ENCODE assay signal across 10 cellular contexts in genomic region chr20:23366384-23366783, GRCh38. TPM values are rescaled to one million over a fixed set of nuclear protein-coding genes. Genes with fewer than 3 reads are reported as not detected.
DNase-seq lines count a peak whose midpoint lies in the region; ATAC-seq, FAIRE-seq and TF ChIP-seq lines count a peak whose summit lies in the region.
"Had no signal": no experiment of that assay in that cellular context is flagged by ENCODE, and none has a peak within 500 bp of the region (broad histone marks: within the 10 kb centered on the region; RNA-seq: fewer than 3 reads in every experiment).

No MANE protein-coding gene starts in this region.

- H2AFZ ChIP-seq in GM12878 (ENCODE audit: control insufficient read depth, low read depth, low read length) (no peak overlapping the region), osteoblast (ENCODE audit: low read length) (no peak overlapping the region)

- DNase-seq in SIG-M5 treated with dmso at 0.1 percent for 504 hours (lab: John Stamatoyannopoulos, UW; ENCODE audit: unreplicated experiment) (peak; percentile 37), SIG-M5 (lab: John Stamatoyannopoulos, UW) (no peak), NB4 (ENCODE audit: low read depth) (no peak), GM12878 (ENCODE audit: low read depth, low spot score) (no peak), osteoblast (ENCODE audit: insufficient read length, low spot score, missing footprints) (no peak), SW 1271 (lab: John Stamatoyannopoulos, UW) (no peak)
- DNase-seq: activated gamma-delta T cell had no signal

- no peak for TF ChIP-seq POLR2A in NB4 (IDR thresholded peaks at IDR 0.05; ENCODE audit: extremely low read depth, insufficient read length)
- no peak for TF ChIP-seq POLR2A in GM12878 (IDR thresholded peaks at IDR 0.05; ENCODE audit: low read depth, low read length)

- H3K27me3 ChIP-seq in GM12878 (replicated peaks in 1 of 2; ENCODE audit: control insufficient read depth in 2 of 2, insufficient read depth in 2 of 2, low read length in 1 of 2) (no peaks in the 10 kb centered on the region), osteoblast (ENCODE audit: insufficient read depth, low read length) (no peaks in the 10 kb centered on the region)

- FAIRE-seq in GM12878 (lab: Jason Lieb, UNC), result peak; percentile 41
- FAIRE-seq: GM12892 had no signal

- peaks cover 53% of the 10 kb centered on the region for H3K79me2 ChIP-seq in GM12878 (ENCODE audit: control insufficient read depth, insufficient read depth, low read length)
- peaks cover 81% of the 10 kb centered on the region for H3K79me2 ChIP-seq in osteoblast (ENCODE audit: insufficient read depth, low read length)

- ATAC-seq in GM12878 (no peak), GM18909 (IDR thresholded peaks at IDR 0.05; ENCODE audit: poor library complexity, unreplicated experiment) (no peak), HG02970 (IDR thresholded peaks at IDR 0.05; ENCODE audit: low FRiP score, unreplicated experiment) (no peak)

- no peak for TF ChIP-seq RAD21 in GM12878 (IDR thresholded peaks at IDR 0.05; ENCODE audit: insufficient read depth, low read depth, low read length)

- intact Hi-C loops in GM12878 (cut with micrococcal nuclease; ENCODE audit: unreplicated experiment), result no loop called here

- WGBS in GM12878 (ENCODE audit: insufficient coverage, insufficient replicate concordance, low lambda C conversion rate, missing lambda C conversion rate), result 16% methylated on average over 1 of the region's 1 CpG

- peaks cover 16% of the 10 kb centered on the region for H3K4me1 ChIP-seq in GM12878 (ENCODE audit: control insufficient read depth, insufficient read depth, low read length)
- H3K4me1 ChIP-seq in osteoblast (ENCODE audit: insufficient read depth, low read length), result peaks cover 46% of the 10 kb centered on the region

- no TSS peak for BruUV-seq in GM12878 (replicated peaks; lab: Mats Ljungman, UMichigan)

- RAD21 ChIA-PET in GM12878 (lab: Charles Lee; ENCODE audit: unreplicated experiment), result interaction anchor here (1.2 to 1.8 kb wide), 3 partner anchors 8 to 55 kb away, joined by 4 to 12 read pairs (median 5); partner anchors contain the start of genes NAPB and NXT1

- H3K4me2 ChIP-seq in GM12878 (ENCODE audit: control insufficient read depth, insufficient read depth) (peak overlapping the region; percentile 66), osteoblast (ENCODE audit: insufficient read depth, low read length) (peak overlapping the region; percentile 19)

- H3K27ac ChIP-seq in GM12878 (ENCODE audit: control insufficient read depth, insufficient read depth) (no peak overlapping the region), osteoblast (ENCODE audit: low read depth, low read length) (no peak overlapping the region)

- peak overlapping the region; percentile 9 for H3K4me3 ChIP-seq in NB4 (ENCODE audit: low read depth, low read length)
- peak overlapping the region; percentile 18; the same call in 1 of the 2 replicates for H3K4me3 ChIP-seq in GM12878
- H3K4me3 ChIP-seq in osteoblast (ENCODE audit: insufficient read depth, low read length), result no peak overlapping the region

- H3K9me3 ChIP-seq in GM12878 (replicated peaks; ENCODE audit: control insufficient read depth, insufficient read depth, low read length) (no peaks in the 10 kb centered on the region), osteoblast (ENCODE audit: low read depth, low read length) (no peaks in the 10 kb centered on the region)

- H3K36me3 ChIP-seq in GM12878 (ENCODE audit: control insufficient read depth in 2 of 2, insufficient read depth in 2 of 2, low read length in 1 of 2) (peaks cover 9 to 22% of the 10 kb centered on the region in 2 experiments), osteoblast (ENCODE audit: insufficient read depth, low read length) (peaks cover 58% of the 10 kb centered on the region)

- CTCF ChIA-PET in GM12878 (lab: Yijun Ruan, JAX), result interaction anchor here (0.7 kb wide), 1 partner anchor 25 kb away, joined by 3 read pairs; no protein-coding TSS in a partner anchor

- H4K20me1 ChIP-seq in GM12878 (ENCODE audit: control insufficient read depth, insufficient read depth) (no peaks in the 10 kb centered on the region), osteoblast (ENCODE audit: insufficient read depth, low read length) (peaks cover 47% of the 10 kb centered on the region)

- TF ChIP-seq CTCF in NB4 (IDR thresholded peaks at IDR 0.05; ENCODE audit: low read depth, low read length) (no peak), GM12878 (IDR thresholded peaks at IDR 0.05 in 2 of 3, conservative IDR thresholded peaks at IDR 0.05 in 1 of 3; ENCODE audit: control insufficient read depth in 2 of 3, extremely low read depth in 1 of 3, insufficient read depth in 1 of 3, low read depth in 3 of 3, low read length in 3 of 3) (no peak), osteoblast (IDR thresholded peaks at IDR 0.05; ENCODE audit: extremely low read depth, low read depth, low read length) (no peak)

- in situ Hi-C loops in GM12878 (cut with MboI), result loop anchor here (25.0 kb wide), 2 partner anchors 1696 to 1896 kb away; partner anchors contain the start of gene ACSS1

- POLR2A ChIA-PET in GM12878 (lab: Charles Lee), result interaction anchor here (1.0 kb wide), 2 partner anchors 8 to 40 kb away, joined by 3 to 4 read pairs; no protein-coding TSS in a partner anchor

- SMC1A ChIA-PET in GM12878 (lab: Charles Lee; ENCODE audit: uncharacterized antibody, unreplicated experiment), result interaction anchor here (1.3 to 2.3 kb wide), 3 partner anchors 8 to 50 kb away, joined by 5 to 7 read pairs (median 6); no protein-coding TSS in a partner anchor

- no peak for TF ChIP-seq EP300 in GM12878 (IDR thresholded peaks at IDR 0.05; ENCODE audit: borderline replicate concordance in 1 of 2, control insufficient read depth in 1 of 2, low read depth in 2 of 2, low read length in 2 of 2)

- no peak overlapping the region for H3K9ac ChIP-seq in GM12878 (ENCODE audit: control insufficient read depth, insufficient read depth, low read length)

TF ChIP-seq in GM12878, 131 proteins besides CTCF, POLR2A, EP300 and RAD21 (continues in another document):
- TF ChIP-seq MEF2B (IDR thresholded peaks at IDR 0.05; ENCODE audit: partially characterized antibody, poor library complexity, severe bottlenecking), result peak; percentile 19

RNA-seq across cellular contexts. Expression of gene GZF1, which starts 4.4 kb away (rescaled TPM):
- 11.1 and 12.9 TPM in 2 replicates for total RNA-seq in GM12878 (2013; cell fraction: nucleolus; rRNA removed)
- total RNA-seq in GM12878 (2014; rRNA removed) (8.7 and 14.0 TPM in 2 replicates), GM12878 (2014; rRNA removed; fragmentation: Illumina TruSeq; extraction: Trizol) (7.8 and 9.9 TPM in 2 replicates), GM12878 (2021) (9.5 and 10.7 TPM in 2 replicates), osteoblast (13.0 and 14.5 TPM in 2 replicates)
- polyA plus RNA-seq in GM12878 (2011; ENCODE audit: low read depth), result 3.4 TPM
- polyA plus RNA-seq in GM12878 (2011; rRNA removed) (11.7 and 19.5 TPM in 2 replicates), GM12878 (2014; fragmentation: Illumina TruSeq; extraction: Trizol) (6.2 and 13.5 TPM in 2 replicates), GM12878 (2014; fragmentation: Nextera tagmentation; extraction: Ambion mirVana) (1 to 10 TPM; 2.2 to 2.4 TPM), GM12878 (2014; rRNA removed) (9.5 and 12.4 TPM in 2 replicates), GM12878 (2016; fragmentation: Nextera tagmentation; extraction: Ambion mirVana) (1 to 10 TPM; 6.9 to 7.1 TPM)
- polyA plus RNA-seq in GM12878 (2011; cell fraction: cytosol; rRNA removed), result 15.6 and 26.4 TPM in 2 replicates
- polyA plus RNA-seq in GM12878 (2011; cell fraction: nucleus; rRNA removed), result 37.0 and 40.5 TPM in 2 replicates
- polyA plus RNA-seq in GM12878 (2012), result 6.3 and 7.3 TPM in 2 replicates
- polyA minus RNA-seq in GM12878 (2011; rRNA and poly(A)+ RNA removed), result 38.7 and 58.2 TPM in 2 replicates
- polyA minus RNA-seq in GM12878 (2011; cell fraction: cytosol; rRNA and poly(A)+ RNA removed), result 14.8 TPM in 2 replicates
- polyA minus RNA-seq in GM12878 (2011; cell fraction: nucleus; rRNA and poly(A)+ RNA removed), result 31.4 and 51.2 TPM in 2 replicates

RNA-seq across cellular contexts. Expression of gene NXT1, which starts 15.8 kb away (rescaled TPM):
- 7.8 and 8.3 TPM in 2 replicates for total RNA-seq in GM12878 (2013; cell fraction: nucleolus; rRNA removed)
- total RNA-seq in GM12878 (2014; rRNA removed), result 61.5 and 65.2 TPM in 2 replicates
- total RNA-seq in GM12878 (2014; rRNA removed; fragmentation: Illumina TruSeq; extraction: Trizol), result 32.1 and 36.3 TPM in 2 replicates
- 34.4 and 36.9 TPM in 2 replicates for total RNA-seq in GM12878 (2021)
- polyA plus RNA-seq in GM12878 (2011; ENCODE audit: low read depth), result 20.4 TPM
- 38.5 and 50.0 TPM in 2 replicates for polyA plus RNA-seq in GM12878 (2011; rRNA removed)
- 60.6 and 64.5 TPM in 2 replicates for polyA plus RNA-seq in GM12878 (2011; cell fraction: cytosol; rRNA removed)
- polyA plus RNA-seq in GM12878 (2011; cell fraction: nucleus; rRNA removed), result 23.1 and 30.6 TPM in 2 replicates
- 26.5 and 27.2 TPM in 2 replicates for polyA plus RNA-seq in GM12878 (2012)
- 37.9 and 42.6 TPM in 2 replicates for polyA plus RNA-seq in GM12878 (2014; fragmentation: Illumina TruSeq; extraction: Trizol)
- 10 to 100 TPM; 10.2 to 24.2 TPM for polyA plus RNA-seq in GM12878 (2014; fragmentation: Nextera tagmentation; extraction: Ambion mirVana)
- polyA plus RNA-seq in GM12878 (2014; rRNA removed), result 59.4 and 62.1 TPM in 2 replicates
- polyA plus RNA-seq in GM12878 (2016; fragmentation: Nextera tagmentation; extraction: Ambion mirVana), result 10 to 100 TPM; 59.3 to 66.7 TPM
- polyA minus RNA-seq in GM12878 (2011; rRNA and poly(A)+ RNA removed), result 26.6 and 35.4 TPM in 2 replicates
- polyA minus RNA-seq in GM12878 (2011; cell fraction: cytosol; rRNA and poly(A)+ RNA removed), result 10.2 and 11.1 TPM in 2 replicates
- polyA minus RNA-seq in GM12878 (2011; cell fraction: nucleus; rRNA and poly(A)+ RNA removed), result 8.5 and 14.0 TPM in 2 replicates
- 12.7 and 18.5 TPM in 2 replicates for total RNA-seq in osteoblast

RNA-seq across cellular contexts. Expression of gene NAPB, which starts 54.9 kb away (rescaled TPM):
- total RNA-seq in GM12878 (2013; cell fraction: nucleolus; rRNA removed), result 84.8 and 86.2 TPM in 2 replicates
- total RNA-seq in GM12878 (2014; rRNA removed), result 7.2 and 8.8 TPM in 2 replicates
- 7.1 and 8.6 TPM in 2 replicates for total RNA-seq in GM12878 (2014; rRNA removed; fragmentation: Illumina TruSeq; extraction: Trizol)
- 6.6 and 8.5 TPM in 2 replicates for total RNA-seq in GM12878 (2021)
- polyA plus RNA-seq in GM12878 (2011; ENCODE audit: low read depth), result 5.3 TPM
- polyA plus RNA-seq in GM12878 (2011; rRNA removed), result 15.9 and 23.1 TPM in 2 replicates
- polyA plus RNA-seq in GM12878 (2011; cell fraction: cytosol; rRNA removed), result 4.6 and 4.8 TPM in 2 replicates
- polyA plus RNA-seq in GM12878 (2011; cell fraction: nucleus; rRNA removed), result 26.9 and 33.7 TPM in 2 replicates
- 7.8 and 9.9 TPM in 2 replicates for polyA plus RNA-seq in GM12878 (2012)
- polyA plus RNA-seq in GM12878 (2014; fragmentation: Illumina TruSeq; extraction: Trizol), result 8.0 and 10.8 TPM in 2 replicates
- polyA plus RNA-seq in GM12878 (2014; fragmentation: Nextera tagmentation; extraction: Ambion mirVana), result 1 to 10 TPM; 2.1 to 2.3 TPM
- polyA plus RNA-seq in GM12878 (2014; rRNA removed), result 9.2 and 10.2 TPM in 2 replicates
- polyA plus RNA-seq in GM12878 (2016; fragmentation: Nextera tagmentation; extraction: Ambion mirVana), result 1 to 10 TPM; 6.0 to 7.2 TPM
- polyA minus RNA-seq in GM12878 (2011; rRNA and poly(A)+ RNA removed), result 7.1 and 12.4 TPM in 2 replicates
- 3.9 and 4.6 TPM in 2 replicates for polyA minus RNA-seq in GM12878 (2011; cell fraction: cytosol; rRNA and poly(A)+ RNA removed)
- polyA minus RNA-seq in GM12878 (2011; cell fraction: nucleus; rRNA and poly(A)+ RNA removed), result 14.0 and 16.9 TPM in 2 replicates
- 9.4 and 14.1 TPM in 2 replicates for total RNA-seq in osteoblast
